In genomic region chr6:130365166-130366010, GRCh38 we compare ENCODE assay signal across 8 cellular contexts. TPM values are rescaled to one million over a fixed set of nuclear protein-coding genes. Genes with fewer than 3 reads are reported as not detected.
DNase-seq lines count a peak whose midpoint lies in the region; ATAC-seq and TF ChIP-seq lines count a peak whose summit lies in the region.

No MANE protein-coding gene starts in this region.

- H3K4me1 Mint-ChIP-seq in activated T-cell treated with anti-CD3 and anti-CD28 coated beads, Interleukin-2, amount 50 U/mL, for 72 hours (ENCODE audit: low read depth), result peaks cover 16% of the 10 kb centered on the region
- peaks cover 29% of the 10 kb centered on the region for H3K4me1 Mint-ChIP-seq in nephron

- H3K4me1 ChIP-seq in upper lobe of right lung, result peaks cover 4% of the 10 kb centered on the region

- H3K4me3 ChIP-seq in fibroblast of the aortic adventitia (ENCODE audit: low read depth, low read length) (peak overlapping the region; percentile 90), upper lobe of right lung (peak overlapping the region; percentile 64)

- ATAC-seq in activated T-cell treated with anti-CD3 and anti-CD28 coated beads, Interleukin-2, amount 50 U/mL, for 72 hours (replicated peaks in 1 of 2), result peak; percentile 76 to 81
- peak; percentile 71 for ATAC-seq in upper lobe of right lung
- ATAC-seq in GM18873 (IDR thresholded peaks at IDR 0.05; ENCODE audit: low FRiP score, unreplicated experiment), result no peak

- no peaks in the 10 kb centered on the region for H3K36me3 ChIP-seq in upper lobe of right lung

- H3K27ac ChIP-seq in upper lobe of right lung, result peak overlapping the region; percentile 55

- peaks cover 0 to under 1% of the 10 kb centered on the region in 2 donors for H3K36me3 Mint-ChIP-seq in activated T-cell treated with anti-CD3 and anti-CD28 coated beads, Interleukin-2, amount 50 U/mL, for 72 hours (ENCODE audit: insufficient read depth in 2 of 2)
- no peaks in the 10 kb centered on the region for H3K36me3 Mint-ChIP-seq in nephron (ENCODE audit: low read depth)

- H3K9me3 ChIP-seq in upper lobe of right lung, result no peaks in the 10 kb centered on the region

- H3K27ac Mint-ChIP-seq in activated T-cell treated with anti-CD3 and anti-CD28 coated beads, Interleukin-2, amount 50 U/mL, for 72 hours, result no peak overlapping the region
- peak overlapping the region in 2 of 3 experiments; percentile 56 to 69 for H3K27ac Mint-ChIP-seq in nephron

- intact Hi-C loops in upper lobe of right lung (cut with DNase I), result no loop called here

- H3K4me3 Mint-ChIP-seq in activated T-cell treated with anti-CD3 and anti-CD28 coated beads, Interleukin-2, amount 50 U/mL, for 72 hours, result peak overlapping the region; percentile 71 to 78
- H3K4me3 Mint-ChIP-seq in nephron, result peak overlapping the region; percentile 83 to 91 (median 89)

- DNase-seq in DMS114 treated with DMSO at 0.1 percent for 48 hours (lab: John Stamatoyannopoulos, UW; ENCODE audit: unreplicated experiment) (peak; percentile 24), H4 (ENCODE audit: low spot score) (peak; percentile 3), NCI-H2227 treated with DMSO at 0.1 percent for 48 hours (lab: John Stamatoyannopoulos, UW) (peak; percentile 0), fibroblast of the aortic adventitia (ENCODE audit: low read depth) (peak; percentile 75), upper lobe of right lung (peak; percentile 73)
- DNase-seq in activated T-cell treated with anti-CD3 and anti-CD28 coated beads, Interleukin-2, amount 50 U/mL, for 72 hours, result peak; percentile 48 to 64

- TF ChIP-seq CTCF in fibroblast of the aortic adventitia (IDR thresholded peaks at IDR 0.05; ENCODE audit: insufficient read depth, low read length) (peak; percentile 82), nephron (IDR thresholded peaks at IDR 0.05; ENCODE audit: unreplicated experiment in 3 of 3) (peak; percentile 84 to 93 (median 89)), upper lobe of right lung (IDR thresholded peaks at IDR 0.05) (peak; percentile 68)

- peaks cover 3 to 5% of the 10 kb centered on the region in 2 donors for H3K9me3 Mint-ChIP-seq in activated T-cell treated with anti-CD3 and anti-CD28 coated beads, Interleukin-2, amount 50 U/mL, for 72 hours
- H3K9me3 Mint-ChIP-seq in nephron, result peaks cover under 1% of the 10 kb centered on the region

- peaks cover 17% of the 10 kb centered on the region for H3K27me3 ChIP-seq in upper lobe of right lung

- peaks cover 31% of the 10 kb centered on the region for H3K27me3 Mint-ChIP-seq in activated T-cell treated with anti-CD3 and anti-CD28 coated beads, Interleukin-2, amount 50 U/mL, for 72 hours (ENCODE audit: low read depth)
- H3K27me3 Mint-ChIP-seq in nephron (ENCODE audit: low read depth), result peaks cover 32% of the 10 kb centered on the region

RNA-seq across cellular contexts. Expression of gene TMEM200A, which starts 0.4 kb away (rescaled TPM):
- total RNA-seq in H4 (2014; rRNA removed; shearing (Covaris generic)), result 1.2 and 1.9 TPM in 2 replicates
- under 1 TPM; 0.53 to 0.67 TPM for total RNA-seq in activated T-cell treated with anti-CD3 and anti-CD28 coated beads, Interleukin-2, amount 50 U/mL, for 72 hours
- total RNA-seq in fibroblast of the aortic adventitia (ENCODE audit: low replicate concordance) (61.5 and 137 TPM in 2 replicates), upper lobe of right lung (5.9 TPM)

Comparison
In these comparisons a context has a peak if more than half of its experiments do, and no peak if none do; other contexts are left out.
1. DNase-seq: peak in every context shown above with its lines; median percentile 75 in fibroblast of the aortic adventitia; 73 in upper lobe of right lung; 56 in activated T-cell treated with anti-CD3 and anti-CD28 coated beads, Interleukin-2, amount 50 U/mL, for 72 hours; 24 in DMS114 treated with DMSO at 0.1 percent for 48 hours; 3 in H4; 0 in NCI-H2227 treated with DMSO at 0.1 percent for 48 hours.